Comparison of ENCODE assay signal across 1 cellular context in the genomic region with DNA sequence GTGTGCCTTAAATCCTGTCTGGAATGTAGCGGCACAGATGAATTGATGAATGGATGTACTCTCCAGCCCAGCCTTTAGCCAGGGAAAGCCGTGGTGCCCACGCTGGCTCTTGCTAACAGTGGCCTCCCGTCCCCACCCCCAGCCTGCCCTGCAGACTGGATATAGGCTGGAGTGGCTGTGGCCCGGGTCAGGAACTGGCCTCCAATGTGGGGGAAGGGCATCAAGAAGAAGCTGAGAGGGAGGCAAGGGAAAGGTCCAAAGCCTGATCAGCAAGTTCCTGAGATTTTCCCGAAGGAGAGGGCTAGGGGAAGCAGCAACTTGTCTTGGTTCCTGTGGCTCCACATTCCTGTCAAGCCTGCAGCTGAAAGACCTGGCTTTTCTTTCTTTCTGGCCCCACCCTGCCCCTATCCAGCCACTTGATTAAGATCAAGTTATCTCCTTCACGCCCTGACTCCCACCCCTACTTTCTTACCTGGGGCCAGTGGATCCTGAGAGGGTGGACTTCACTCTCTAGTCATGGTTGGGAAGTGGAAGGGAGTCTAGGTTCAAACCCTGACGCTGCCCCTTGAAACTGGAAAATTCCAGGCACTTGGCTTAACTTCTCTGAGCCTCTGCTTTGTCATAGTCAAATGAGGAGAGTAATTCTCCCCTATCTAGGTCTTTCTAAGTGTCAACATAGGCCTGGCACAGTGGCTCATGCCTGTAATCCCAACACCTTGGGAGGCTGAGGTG.
TF ChIP-seq lines count a peak whose summit lies in the region.

No MANE protein-coding gene starts in this region.

TF ChIP-seq in K562, 482 proteins besides CTCF, POLR2A, EP300 and RAD21:
- TF ChIP-seq, protein P1, sequence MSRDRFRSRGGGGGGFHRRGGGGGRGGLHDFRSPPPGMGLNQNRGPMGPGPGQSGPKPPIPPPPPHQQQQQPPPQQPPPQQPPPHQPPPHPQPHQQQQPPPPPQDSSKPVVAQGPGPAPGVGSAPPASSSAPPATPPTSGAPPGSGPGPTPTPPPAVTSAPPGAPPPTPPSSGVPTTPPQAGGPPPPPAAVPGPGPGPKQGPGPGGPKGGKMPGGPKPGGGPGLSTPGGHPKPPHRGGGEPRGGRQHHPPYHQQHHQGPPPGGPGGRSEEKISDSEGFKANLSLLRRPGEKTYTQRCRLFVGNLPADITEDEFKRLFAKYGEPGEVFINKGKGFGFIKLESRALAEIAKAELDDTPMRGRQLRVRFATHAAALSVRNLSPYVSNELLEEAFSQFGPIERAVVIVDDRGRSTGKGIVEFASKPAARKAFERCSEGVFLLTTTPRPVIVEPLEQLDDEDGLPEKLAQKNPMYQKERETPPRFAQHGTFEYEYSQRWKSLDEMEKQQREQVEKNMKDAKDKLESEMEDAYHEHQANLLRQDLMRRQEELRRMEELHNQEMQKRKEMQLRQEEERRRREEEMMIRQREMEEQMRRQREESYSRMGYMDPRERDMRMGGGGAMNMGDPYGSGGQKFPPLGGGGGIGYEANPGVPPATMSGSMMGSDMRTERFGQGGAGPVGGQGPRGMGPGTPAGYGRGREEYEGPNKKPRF (IDR thresholded peaks at IDR 0.05; ENCODE audit: low read depth, low read length), result no peak
- TF ChIP-seq POLR3G (IDR thresholded peaks at IDR 0.05; ENCODE audit: extremely low read depth, insufficient read length, insufficient replicate concordance), result no peak
- TF ChIP-seq SMAD4 (CRISPR knock-in tag; conservative IDR thresholded peaks at IDR 0.05), result no peak
- TF ChIP-seq, protein P2, sequence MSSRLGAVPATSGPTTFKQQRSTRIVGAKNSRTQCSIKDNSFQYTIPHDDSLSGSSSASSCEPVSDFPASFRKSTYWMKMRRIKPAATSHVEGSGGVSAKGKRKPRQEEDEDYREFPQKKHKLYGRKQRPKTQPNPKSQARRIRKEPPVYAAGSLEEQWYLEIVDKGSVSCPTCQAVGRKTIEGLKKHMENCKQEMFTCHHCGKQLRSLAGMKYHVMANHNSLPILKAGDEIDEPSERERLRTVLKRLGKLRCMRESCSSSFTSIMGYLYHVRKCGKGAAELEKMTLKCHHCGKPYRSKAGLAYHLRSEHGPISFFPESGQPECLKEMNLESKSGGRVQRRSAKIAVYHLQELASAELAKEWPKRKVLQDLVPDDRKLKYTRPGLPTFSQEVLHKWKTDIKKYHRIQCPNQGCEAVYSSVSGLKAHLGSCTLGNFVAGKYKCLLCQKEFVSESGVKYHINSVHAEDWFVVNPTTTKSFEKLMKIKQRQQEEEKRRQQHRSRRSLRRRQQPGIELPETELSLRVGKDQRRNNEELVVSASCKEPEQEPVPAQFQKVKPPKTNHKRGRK (tag; IDR thresholded peaks at IDR 0.05), result no peak
- peak; percentile 53; the same call in 1 of the 2 replicates for TF ChIP-seq ZEB2 (IDR thresholded peaks at IDR 0.05)
- TF ChIP-seq SREBF1 (IDR thresholded peaks at IDR 0.05; ENCODE audit: borderline replicate concordance, low read depth, low read length), result no peak
- peak; percentile 29; the same call in 1 of the 2 replicates for TF ChIP-seq ARID1B (IDR thresholded peaks at IDR 0.05)
- TF ChIP-seq NCOA6 (IDR thresholded peaks at IDR 0.05), result no peak
- TF ChIP-seq, protein P3, sequence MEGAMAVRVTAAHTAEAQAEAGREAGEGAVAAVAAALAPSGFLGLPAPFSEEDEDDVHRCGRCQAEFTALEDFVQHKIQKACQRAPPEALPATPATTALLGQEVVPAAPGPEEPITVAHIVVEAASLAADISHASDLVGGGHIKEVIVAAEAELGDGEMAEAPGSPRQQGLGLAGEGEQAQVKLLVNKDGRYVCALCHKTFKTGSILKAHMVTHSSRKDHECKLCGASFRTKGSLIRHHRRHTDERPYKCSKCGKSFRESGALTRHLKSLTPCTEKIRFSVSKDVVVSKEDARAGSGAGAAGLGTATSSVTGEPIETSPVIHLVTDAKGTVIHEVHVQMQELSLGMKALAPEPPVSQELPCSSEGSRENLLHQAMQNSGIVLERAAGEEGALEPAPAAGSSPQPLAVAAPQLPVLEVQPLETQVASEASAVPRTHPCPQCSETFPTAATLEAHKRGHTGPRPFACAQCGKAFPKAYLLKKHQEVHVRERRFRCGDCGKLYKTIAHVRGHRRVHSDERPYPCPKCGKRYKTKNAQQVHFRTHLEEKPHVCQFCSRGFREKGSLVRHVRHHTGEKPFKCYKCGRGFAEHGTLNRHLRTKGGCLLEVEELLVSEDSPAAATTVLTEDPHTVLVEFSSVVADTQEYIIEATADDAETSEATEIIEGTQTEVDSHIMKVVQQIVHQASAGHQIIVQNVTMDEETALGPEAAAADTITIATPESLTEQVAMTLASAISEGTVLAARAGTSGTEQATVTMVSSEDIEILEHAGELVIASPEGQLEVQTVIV (CRISPR knock-in tag; IDR thresholded peaks at IDR 0.05; ENCODE audit: borderline replicate concordance), result no peak
- TF ChIP-seq ZNF384 (IDR thresholded peaks at IDR 0.05; ENCODE audit: low read depth, low read length), result no peak
- 0 out of 2 replicates have a peak, but pooled peaks have one; percentile 49 for TF ChIP-seq DPF2 (IDR thresholded peaks at IDR 0.05)
- TF ChIP-seq KDM5B (IDR thresholded peaks at IDR 0.05; ENCODE audit: insufficient replicate concordance, low read depth, low read length), result no peak
- TF ChIP-seq SMARCE1 (IDR thresholded peaks at IDR 0.05), result 0 out of 2 replicates have a peak, but pooled peaks have one; percentile 22
